Comparison of ENCODE assay signal across 13 cellular contexts in genomic region chr2:38850045-38850444, GRCh38. TPM values are rescaled to one million over a fixed set of nuclear protein-coding genes. Genes with fewer than 3 reads are reported as not detected.
A peak's percentile ranks its signal among the peaks of the same experiment; 100 is the strongest.
DNase-seq lines count a peak whose midpoint lies in the region; ATAC-seq and TF ChIP-seq lines count a peak whose summit lies in the region.
"Had no signal": no experiment of that assay in that cellular context is flagged by ENCODE, and none has a peak within 500 bp of the region (broad histone marks: within the 10 kb centered on the region; RNA-seq: fewer than 3 reads in every experiment).

No MANE protein-coding gene starts in this region.

- no peak overlapping the region for H2BK5ac ChIP-seq in mesenchymal stem cell (ENCODE audit: low read depth, low read length, poor library complexity, severe bottlenecking)

- H3K9me3 ChIP-seq in right atrium auricular region (no peaks in the 10 kb centered on the region), mesenchymal stem cell (ENCODE audit: control insufficient read depth, low read length) (no peaks in the 10 kb centered on the region)

- H3K27ac ChIP-seq in right atrium auricular region (no peak overlapping the region), mesenchymal stem cell (ENCODE audit: low read length, poor library complexity, severe bottlenecking) (no peak overlapping the region)

- WGBS in mesenchymal stem cell: 97% methylated on average over 3 of the region's 3 CpGs

- H4K91ac ChIP-seq in mesenchymal stem cell (ENCODE audit: low read length): no peak overlapping the region

- no peak overlapping the region for H3K14ac ChIP-seq in mesenchymal stem cell (ENCODE audit: low read length in 2 of 2)

- H3K36me3 ChIP-seq in right atrium auricular region (peaks cover 19% of the 10 kb centered on the region), mesenchymal stem cell (ENCODE audit: control insufficient read depth in 1 of 2, insufficient read depth in 2 of 2, low read depth in 1 of 2, low read length in 2 of 2) (peaks cover 19 to 60% of the 10 kb centered on the region in 2 experiments)

- no peaks in the 10 kb centered on the region for H3K27me3 Mint-ChIP-seq in activated T-helper 17 cell treated with anti-CD3 and anti-CD28 coated beads, Interleukin-2, amount 50 U/mL, for 72 hours
- H3K27me3 Mint-ChIP-seq: activated naive CD8-positive, alpha-beta T cell treated with anti-CD3 and anti-CD28 coated beads, Interleukin-2, amount 50 U/mL, for 24 hours; CD4-positive, alpha-beta T cell; natural killer cell treated with Interleukin-12 subunit alpha and Interleukin-12 subunit beta and Interleukin-15 and Interleukin-18, amount 100 ng/mL, for 72 hours had no signal

- H3K9me3 Mint-ChIP-seq in activated T-helper 17 cell treated with anti-CD3 and anti-CD28 coated beads, Interleukin-2, amount 50 U/mL, for 72 hours: no peaks in the 10 kb centered on the region
- H3K9me3 Mint-ChIP-seq: activated naive CD8-positive, alpha-beta T cell treated with anti-CD3 and anti-CD28 coated beads, Interleukin-2, amount 50 U/mL, for 24 hours; CD4-positive, alpha-beta T cell; natural killer cell treated with Interleukin-12 subunit alpha and Interleukin-12 subunit beta and Interleukin-15 and Interleukin-18, amount 100 ng/mL, for 72 hours had no signal

- no peak overlapping the region for H3K18ac ChIP-seq in mesenchymal stem cell (ENCODE audit: low read depth in 1 of 2, low read length in 2 of 2)

- H2AK5ac ChIP-seq in mesenchymal stem cell (ENCODE audit: low read length, severe bottlenecking): no peak overlapping the region

- H3K27me3 ChIP-seq in right atrium auricular region: no peaks in the 10 kb centered on the region
- no peaks in the 10 kb centered on the region for H3K27me3 ChIP-seq in mesenchymal stem cell (ENCODE audit: control insufficient read depth in 1 of 2, insufficient read depth in 1 of 2, low read length in 2 of 2)

- TF ChIP-seq CTCF in right atrium auricular region (IDR thresholded peaks at IDR 0.05): no peak

- no peak overlapping the region for H2BK120ac ChIP-seq in mesenchymal stem cell (ENCODE audit: low read depth, low read length)

- H4K8ac ChIP-seq in mesenchymal stem cell (ENCODE audit: low read length): no peak overlapping the region

- no peak overlapping the region for H3K4ac ChIP-seq in mesenchymal stem cell (ENCODE audit: low read depth in 1 of 2, low read length in 2 of 2)

- H2AFZ ChIP-seq in mesenchymal stem cell (ENCODE audit: low read depth, low read length): no peak overlapping the region

- no peak overlapping the region for H3K27ac Mint-ChIP-seq in activated T-helper 17 cell treated with anti-CD3 and anti-CD28 coated beads, Interleukin-2, amount 50 U/mL, for 72 hours
- H3K27ac Mint-ChIP-seq: activated naive CD8-positive, alpha-beta T cell treated with anti-CD3 and anti-CD28 coated beads, Interleukin-2, amount 50 U/mL, for 24 hours; CD4-positive, alpha-beta T cell; natural killer cell treated with Interleukin-12 subunit alpha and Interleukin-12 subunit beta and Interleukin-15 and Interleukin-18, amount 100 ng/mL, for 72 hours had no signal

- H3K4me2 ChIP-seq in mesenchymal stem cell (ENCODE audit: low read length, poor library complexity, severe bottlenecking): no peak overlapping the region

- peaks cover 82% of the 10 kb centered on the region for H3K36me3 Mint-ChIP-seq in activated T-helper 17 cell treated with anti-CD3 and anti-CD28 coated beads, Interleukin-2, amount 50 U/mL, for 72 hours (ENCODE audit: low read depth)

- H3K23ac ChIP-seq in mesenchymal stem cell (ENCODE audit: low read length in 2 of 2): no peak overlapping the region

- no peak overlapping the region for H3K4me3 Mint-ChIP-seq in activated T-helper 17 cell treated with anti-CD3 and anti-CD28 coated beads, Interleukin-2, amount 50 U/mL, for 72 hours
- H3K4me3 Mint-ChIP-seq: activated naive CD8-positive, alpha-beta T cell treated with anti-CD3 and anti-CD28 coated beads, Interleukin-2, amount 50 U/mL, for 24 hours; CD4-positive, alpha-beta T cell; natural killer cell treated with Interleukin-12 subunit alpha and Interleukin-12 subunit beta and Interleukin-15 and Interleukin-18, amount 100 ng/mL, for 72 hours had no signal

- no peak overlapping the region for H3K9ac ChIP-seq in mesenchymal stem cell (ENCODE audit: low read length)

- H3K79me1 ChIP-seq in mesenchymal stem cell (replicated peaks; ENCODE audit: low read length, poor library complexity, severe bottlenecking): no peaks in the 10 kb centered on the region

- H2BK12ac ChIP-seq in mesenchymal stem cell (ENCODE audit: low read length in 2 of 2): no peak overlapping the region

- no peaks in the 10 kb centered on the region for H3K4me1 ChIP-seq in right atrium auricular region
- no peaks in the 10 kb centered on the region for H3K4me1 ChIP-seq in mesenchymal stem cell (ENCODE audit: control insufficient read depth, insufficient read depth, low read depth, low read length)

- no peaks in the 10 kb centered on the region for H3K4me1 Mint-ChIP-seq in activated T-helper 17 cell treated with anti-CD3 and anti-CD28 coated beads, Interleukin-2, amount 50 U/mL, for 72 hours
- H3K4me1 Mint-ChIP-seq: activated naive CD8-positive, alpha-beta T cell treated with anti-CD3 and anti-CD28 coated beads, Interleukin-2, amount 50 U/mL, for 24 hours had no signal

- H2BK15ac ChIP-seq in mesenchymal stem cell (ENCODE audit: low read depth, poor library complexity, severe bottlenecking): no peak overlapping the region

- ATAC-seq in GM18861 (IDR thresholded peaks at IDR 0.05; ENCODE audit: unreplicated experiment): peak; percentile 85
- peak; percentile 93 for ATAC-seq in GM21526 (IDR thresholded peaks at IDR 0.05; ENCODE audit: low FRiP score, unreplicated experiment)
- peak; percentile 73 for ATAC-seq in HG03045 (IDR thresholded peaks at IDR 0.05; ENCODE audit: unreplicated experiment)
- ATAC-seq in activated T-helper 17 cell treated with anti-CD3 and anti-CD28 coated beads, Interleukin-2, amount 50 U/mL, for 72 hours (replicated peaks): peak; percentile 57
- ATAC-seq: activated naive CD8-positive, alpha-beta T cell treated with anti-CD3 and anti-CD28 coated beads, Interleukin-2, amount 50 U/mL, for 24 hours; natural killer cell treated with Interleukin-12 subunit alpha and Interleukin-12 subunit beta and Interleukin-15 and Interleukin-18, amount 100 ng/mL, for 72 hours; Panc1 had no signal

- DNase-seq in NCI-H1436 (lab: John Stamatoyannopoulos, UW): no peak
- no peak for DNase-seq in cortex of kidney (lab: John Stamatoyannopoulos, UW)
- DNase-seq in right atrium auricular region (ENCODE audit: low spot score): no peak
- DNase-seq in mesenchymal stem cell: no peak
- DNase-seq: activated naive CD8-positive, alpha-beta T cell treated with anti-CD3 and anti-CD28 coated beads, Interleukin-2, amount 50 U/mL, for 24 hours; CD4-positive, alpha-beta T cell; stimulated activated CD4-positive, alpha-beta T cell treated with anti-CD3 and anti-CD28 coated beads, Interleukin-12 subunit alpha, Interleukin-12 subunit beta, amount 100 ng/mL, for 4 hours had no signal

- H3K4me3 ChIP-seq in right atrium auricular region (no peak overlapping the region), mesenchymal stem cell (ENCODE audit: insufficient read depth in 1 of 2, low read depth in 1 of 2, low read length in 2 of 2) (no peak overlapping the region)

RNA-seq across cellular contexts. Expression of gene DHX57, which starts 25.7 kb away (rescaled TPM):
- 10 to 100 TPM; 14.0 to 18.6 TPM for total RNA-seq in activated T-helper 17 cell treated with anti-CD3 and anti-CD28 coated beads, Interleukin-2, amount 50 U/mL, for 72 hours
- 1 to 10 TPM; 6.9 to 7.2 TPM for total RNA-seq in right atrium auricular region
- 9.4 TPM for polyA plus RNA-seq in mesenchymal stem cell (2013, experiment 1 of 2)
- 9.5 TPM for polyA plus RNA-seq in mesenchymal stem cell (2013, experiment 2 of 2)

RNA-seq across cellular contexts. Expression of gene MORN2, which starts 25.7 kb away (rescaled TPM):
- total RNA-seq in activated T-helper 17 cell treated with anti-CD3 and anti-CD28 coated beads, Interleukin-2, amount 50 U/mL, for 72 hours: 1 to 10 TPM; 4.5 to 8.2 TPM
- 10 to 100 TPM; 14.8 to 18.4 TPM for total RNA-seq in right atrium auricular region
- polyA plus RNA-seq in mesenchymal stem cell (2013, experiment 1 of 2): 37.1 TPM
- polyA plus RNA-seq in mesenchymal stem cell (2013, experiment 2 of 2): 38.3 TPM

RNA-seq across cellular contexts. Expression of gene ARHGEF33, which starts 39.6 kb away (rescaled TPM):
- total RNA-seq in activated T-helper 17 cell treated with anti-CD3 and anti-CD28 coated beads, Interleukin-2, amount 50 U/mL, for 72 hours: under 1 TPM in 1 of 2 donors, not detected in 1; 0.58 TPM
- 1 to 10 TPM in 1 of 2 donors, under 1 TPM in 1; 0.24 to 1.0 TPM for total RNA-seq in right atrium auricular region
- 0.32 TPM for polyA plus RNA-seq in mesenchymal stem cell (2013, experiment 1 of 2)
- 0.44 TPM for polyA plus RNA-seq in mesenchymal stem cell (2013, experiment 2 of 2)
- total RNA-seq: CD4-positive, alpha-beta T cell had no signal
